ENCODE assay signal across 26 cellular contexts in genomic region chr1:14650951-14651350, GRCh38. TPM values are rescaled to one million over a fixed set of nuclear protein-coding genes. Genes with fewer than 3 reads are reported as not detected.
DNase-seq lines count a peak whose midpoint lies in the region; ATAC-seq and TF ChIP-seq lines count a peak whose summit lies in the region.
"Had no signal": no experiment of that assay in that cellular context is flagged by ENCODE, and none has a peak within 500 bp of the region (broad histone marks: within the 10 kb centered on the region; RNA-seq: fewer than 3 reads in every experiment).

No MANE protein-coding gene starts in this region.

- ATAC-seq in SK-N-SH treated with all-trans-retinoic acid at 6 μM for 48 hours = no peak
- no peak for ATAC-seq in GM21526 (IDR thresholded peaks at IDR 0.05; ENCODE audit: low FRiP score, unreplicated experiment)

- H3K27ac ChIP-seq in substantia nigra (ENCODE audit: low read depth, low read length, poor library complexity, severe bottlenecking) = peak overlapping the region; percentile 26
- H3K27ac ChIP-seq in brain microvascular endothelial cell = no peak overlapping the region
- H3K27ac ChIP-seq: 22Rv1, PC-9, SK-N-MC had no signal

- TF ChIP-seq CTCF in mesothelial cell of epicardium (IDR thresholded peaks at IDR 0.05; ENCODE audit: unreplicated experiment) = no peak
- TF ChIP-seq CTCF in brain microvascular endothelial cell (IDR thresholded peaks at IDR 0.05; ENCODE audit: low read depth, low read length, missing control alignments) = no peak

- no peak overlapping the region for H3K4me3 ChIP-seq in brain microvascular endothelial cell (ENCODE audit: low read depth, low read length)
- H3K4me3 ChIP-seq: MG63, PC-9, SK-N-MC had no signal

- peaks cover 19% of the 10 kb centered on the region for H3K4me1 Mint-ChIP-seq in mesothelial cell of epicardium
- H3K4me1 Mint-ChIP-seq: CD8-positive, alpha-beta memory T cell had no signal

- H3K27me3 ChIP-seq in brain microvascular endothelial cell (replicated peaks) = no peaks in the 10 kb centered on the region
- H3K27me3 ChIP-seq: MG63 had no signal

- no peaks in the 10 kb centered on the region for H3K9me3 Mint-ChIP-seq in mesothelial cell of epicardium
- H3K9me3 Mint-ChIP-seq: CD8-positive, alpha-beta memory T cell had no signal

- H3K36me3 Mint-ChIP-seq in mesothelial cell of epicardium = no peaks in the 10 kb centered on the region
- H3K36me3 Mint-ChIP-seq: CD8-positive, alpha-beta memory T cell had no signal

- peak overlapping the region; percentile 59 for H3K27ac Mint-ChIP-seq in mesothelial cell of epicardium
- H3K27ac Mint-ChIP-seq: CD8-positive, alpha-beta memory T cell had no signal

- no peak overlapping the region for H3K4me3 Mint-ChIP-seq in mesothelial cell of epicardium
- H3K4me3 Mint-ChIP-seq: CD8-positive, alpha-beta memory T cell had no signal

- H3K27me3 Mint-ChIP-seq in mesothelial cell of epicardium (ENCODE audit: low read depth) = no peaks in the 10 kb centered on the region

- no peaks in the 10 kb centered on the region for H3K36me3 ChIP-seq in brain microvascular endothelial cell (replicated peaks)
- H3K36me3 ChIP-seq: MG63 had no signal

- in situ Hi-C loops in brain microvascular endothelial cell (cut with HindIII; ENCODE audit: low pct_ligation_motif_present, low sequenced_read_pairs) = no loop called here

- DNase-seq in NCI-H1105 treated with DMSO at 0.1 percent for 48 hours (lab: John Stamatoyannopoulos, UW) = peak; percentile 2
- DNase-seq in NCI-H1105 (lab: John Stamatoyannopoulos, UW) = no peak
- DNase-seq in epidermal melanocyte (ENCODE audit: insufficient read length, low spot score) = peak; percentile 38
- DNase-seq in mesothelial cell of epicardium (ENCODE audit: low spot score in 2 of 2, unreplicated experiment in 2 of 2) = no peak
- no peak for DNase-seq in substantia nigra (lab: John Stamatoyannopoulos, UW)
- no peak for DNase-seq in brain microvascular endothelial cell
- DNase-seq: ACHN; C1 segment of cervical spinal cord; CD8-positive, alpha-beta memory T cell; DMS53; GDM1; Kasumi-1; MG63; NCI-H1048; NCI-H1436 treated with DMSO at 0.1 percent for 48 hours; NCI-H1930; NCI-H2227 treated with DMSO at 0.1 percent for 48 hours; NCI-H510A; NCI-H748 treated with DMSO at 0.1 percent for 48 hours; PC-9; RPMI8226; SHP77 had no signal

TF ChIP-seq in SK-N-SH treated with all-trans-retinoic acid at 6 μM for 48 hours, 23 proteins besides CTCF, POLR2A, EP300 and RAD21:
- no peak for TF ChIP-seq TSHZ2 (CRISPR knock-in tag; IDR thresholded peaks at IDR 0.05)
- TF ChIP-seq CSDC2 (CRISPR knock-in tag; IDR thresholded peaks at IDR 0.05) = no peak
- TF ChIP-seq CREB5 (CRISPR knock-in tag; IDR thresholded peaks at IDR 0.05; ENCODE audit: low read depth) = no peak
- TF ChIP-seq SNAI2 (CRISPR knock-in tag; IDR thresholded peaks at IDR 0.05) = no peak
- no peak for TF ChIP-seq CSRNP3 (CRISPR knock-in tag; IDR thresholded peaks at IDR 0.05)
- TF ChIP-seq PATZ1 (CRISPR knock-in tag; IDR thresholded peaks at IDR 0.05; ENCODE audit: borderline replicate concordance) = no peak
- TF ChIP-seq TOX (CRISPR knock-in tag; IDR thresholded peaks at IDR 0.05; ENCODE audit: borderline replicate concordance) = no peak

RNA-seq across cellular contexts. Expression of gene KAZN, which starts 52.5 kb away (rescaled TPM):
- total RNA-seq in mesothelial cell of epicardium = 36.3 to 38.8 TPM (median 38.4 TPM) in 3 replicates

Comparison
In these comparisons a context has a peak if more than half of its experiments do, and no peak if none do; other contexts are left out.
1. DNase-seq: peak in NCI-H1105 treated with DMSO at 0.1 percent for 48 hours (single experiment) and epidermal melanocyte (single experiment); none in NCI-H1105 (single experiment), mesothelial cell of epicardium (0 of 2), substantia nigra (0 of 49) and brain microvascular endothelial cell (single experiment).